ENCODE assay signal across 25 cellular contexts in genomic region chr19:12751635-12752034, GRCh38. TPM values are rescaled to one million over a fixed set of nuclear protein-coding genes. Genes with fewer than 3 reads are reported as not detected.
A peak's percentile ranks its signal among the peaks of the same experiment; 100 is the strongest.
DNase-seq lines count a peak whose midpoint lies in the region; TF ChIP-seq lines count a peak whose summit lies in the region.
"Had no signal": no experiment of that assay in that cellular context is flagged by ENCODE, and none has a peak within 500 bp of the region (broad histone marks: within the 10 kb centered on the region; RNA-seq: fewer than 3 reads in every experiment).

BEST2 (plus strand) TSS chr19:12751791; CDS start chr19:12752593, 802 bp downstream.

- H3K4me2 ChIP-seq in mammary epithelial cell (ENCODE audit: insufficient read depth, low read depth, low read length), result peak within 1 kb of the TSS; percentile 57
- H3K4me2 ChIP-seq: neural progenitor cell had no signal

- H2AFZ ChIP-seq in mammary epithelial cell (ENCODE audit: low read depth, low read length), result peak within 1 kb of the TSS; percentile 31
- H2AFZ ChIP-seq: neural progenitor cell had no signal

- H3K27me3 ChIP-seq in HUES64 (ENCODE audit: insufficient read depth, low read length), result peaks cover 26% of the 10 kb centered on the region
- H3K27me3 ChIP-seq in mammary epithelial cell (ENCODE audit: insufficient read depth, low read length), result no peaks in the 10 kb centered on the region
- H3K27me3 ChIP-seq in transverse colon, result peaks cover 19% of the 10 kb centered on the region
- H3K27me3 ChIP-seq: testis had no signal

- in situ Hi-C loops in mammary epithelial cell (cut with MboI; ENCODE audit: low sequenced_read_pairs in 2 of 2), result no loop called here
- in situ Hi-C loops in transverse colon (cut with MboI; ENCODE audit: low pct_ligation_motif_present in 1 of 4, low pct_unique_long_range_greater_than_20kb in 1 of 4, low sequenced_read_pairs in 3 of 4), result loop anchor here in 1 of 4 donors (10.0 kb wide), 1 partner anchor 93 kb away; no protein-coding TSS in a partner anchor

- no peaks in the 10 kb centered on the region for H3K4me1 ChIP-seq in HUES64 (ENCODE audit: insufficient read depth, low read length)
- H3K4me1 ChIP-seq in mammary epithelial cell (ENCODE audit: insufficient read depth, low read length), result peaks cover 17% of the 10 kb centered on the region
- peaks cover 0 to 5% (median 0%) of the 10 kb centered on the region in 4 donors for H3K4me1 ChIP-seq in transverse colon

- CTCF ChIA-PET in mammary epithelial cell (lab: Charles Lee; ENCODE audit: low non-redundant PET), result no interaction called here

- no peak for DNase-seq in mammary epithelial cell
- DNase-seq in iPS-NIHi7 (ENCODE audit: extremely low spot score), result peak; percentile 63
- DNase-seq in transverse colon, result peak; percentile 37
- DNase-seq in superior temporal gyrus (ENCODE audit: extremely low spot score), result no peak
- DNase-seq in NCI-H1436 treated with DMSO at 0.1 percent for 48 hours (lab: John Stamatoyannopoulos, UW), result no peak
- DNase-seq in COLO668 (lab: John Stamatoyannopoulos, UW; ENCODE audit: unreplicated experiment), result no peak
- DNase-seq: activated CD4-positive, alpha-beta T cell treated with anti-CD3 and anti-CD28 coated beads, Interleukin-2, amount 50 U/mL, for 48 hours; activated CD8-positive, alpha-beta memory T cell treated with anti-CD3 and anti-CD28 coated beads, Interleukin-2, amount 50 U/mL, for 48 hours; brain microvascular endothelial cell; DND-41; Karpas-422; left ventricle myocardium superior; NCI-H187 treated with DMSO at 0.1 percent for 48 hours; NCI-H69; stimulated activated CD4-positive, alpha-beta T cell treated with anti-CD3 and anti-CD28 coated beads, Interleukin-2, amount 100 ng/mL, for 24 hours; T-helper 9 cell; testis had no signal

- TF ChIP-seq EP300 in transverse colon (IDR thresholded peaks at IDR 0.05; ENCODE audit: low read depth), result no peak

- TF ChIP-seq POLR2A in transverse colon (IDR thresholded peaks at IDR 0.05), result peak; percentile 34

- intact Hi-C loops in mammary epithelial cell (cut with micrococcal nuclease), result no loop called here
- intact Hi-C loops in transverse colon (cut with DNase I; ENCODE audit: low total_unique reads), result no loop called here

- TF ChIP-seq CTCF in mammary epithelial cell (conservative IDR thresholded peaks at IDR 0.05 in 1 of 2, IDR thresholded peaks at IDR 0.05 in 1 of 2; ENCODE audit: extremely low read depth in 1 of 2, insufficient read depth in 1 of 2, low read depth in 1 of 2, low read length in 2 of 2), result no peak
- TF ChIP-seq CTCF in transverse colon (IDR thresholded peaks at IDR 0.05), result no peak

- BruUV-seq in mammary epithelial cell (replicated peaks; lab: Mats Ljungman, UMichigan), result no TSS peak

- H3K9me3 ChIP-seq in HUES64 (ENCODE audit: insufficient read depth, low read depth, low read length) (no peaks in the 10 kb centered on the region), mammary epithelial cell (replicated peaks; ENCODE audit: insufficient read depth, low read length) (no peaks in the 10 kb centered on the region), transverse colon (no peaks in the 10 kb centered on the region)
- H3K9me3 ChIP-seq: prostate gland, testis had no signal

- H3K27ac ChIP-seq in HUES64 (ENCODE audit: low read depth, low read length), result no peak within 1 kb of the TSS
- no peak within 1 kb of the TSS for H3K27ac ChIP-seq in mammary epithelial cell (ENCODE audit: insufficient read depth, low read depth, low read length)
- H3K27ac ChIP-seq in transverse colon, result peak within 1 kb of the TSS; percentile 38 to 60 (median 46)
- H3K27ac ChIP-seq: brain microvascular endothelial cell, coronary artery, neural progenitor cell, prostate gland, testis had no signal

- 7% methylated on average over 11 of the region's 14 CpGs for WGBS in HUES64
- 43% methylated on average over 6 of the region's 14 CpGs for WGBS in mammary epithelial cell (ENCODE audit: low coverage, missing lambda C conversion rate)
- 26 to 36% methylated on average over 6 to 14 of the region's 14 CpGs for WGBS in transverse colon (ENCODE audit: low coverage in 1 of 2), 2 donors

- H4K20me1 ChIP-seq in mammary epithelial cell (ENCODE audit: insufficient read depth, low read length), result no peaks in the 10 kb centered on the region

- H3K79me2 ChIP-seq in mammary epithelial cell (ENCODE audit: insufficient read depth, low read length), result no peaks in the 10 kb centered on the region

- dilution Hi-C loops in mammary epithelial cell (cut with HindIII; ENCODE audit: low sequenced_read_pairs), result no loop called here

- H3K4me3 ChIP-seq in HUES64 (ENCODE audit: low read length), result peak within 1 kb of the TSS; percentile 43
- H3K4me3 ChIP-seq in mammary epithelial cell (replicated peaks in 1 of 3; ENCODE audit: insufficient read depth in 1 of 3, low read depth in 2 of 3, low read length in 3 of 3), result no peak within 1 kb of the TSS
- H3K4me3 ChIP-seq in transverse colon, result peak within 1 kb of the TSS in 3 of 4 donors; percentile 8 to 37 (median 18)
- H3K4me3 ChIP-seq: coronary artery, neural progenitor cell, prostate gland, testis had no signal

- H3K9ac ChIP-seq in HUES64 (ENCODE audit: low read depth, low read length) (no peak within 1 kb of the TSS; the same call in 1 of the 2 replicates), mammary epithelial cell (ENCODE audit: insufficient read depth, low read length) (no peak within 1 kb of the TSS)
- H3K9ac ChIP-seq: neural progenitor cell had no signal

- H3K36me3 ChIP-seq in HUES64 (ENCODE audit: insufficient read depth, low read length) (peaks cover 15% of the 10 kb centered on the region), mammary epithelial cell (ENCODE audit: insufficient read depth, low read length) (peaks cover 4% of the 10 kb centered on the region), transverse colon (peaks cover 0 to 13% (median 7%) of the 10 kb centered on the region in 4 donors)
- H3K36me3 ChIP-seq: neural progenitor cell had no signal

RNA-seq across cellular contexts. Expression of gene BEST2, which starts in this region (rescaled TPM):
- 0.55 TPM for polyA plus RNA-seq in HUES64 (2013, experiment 1 of 2)
- polyA plus RNA-seq in HUES64 (2013, experiment 2 of 2), result 1.1 TPM
- total RNA-seq in mammary epithelial cell (under 1 TPM in 1 of 2 donors, not detected in 1; 0.50 TPM), transverse colon (100 to 1,000 TPM; 121 to 325 (median 141) TPM)
- 0.12 TPM for polyA plus RNA-seq in mammary epithelial cell
- 1.5 TPM for polyA minus RNA-seq in mammary epithelial cell
- total RNA-seq: activated T-helper 2 cell treated with anti-CD3 and anti-CD28 coated beads, Interferon-gamma antibody, Interleukin-2, Interleukin-4, amounts not matched to agents 10 μg/mL and 5 μg/mL and 100 μg/mL, durations not matched to agents 14 hours and 24 hours and 36 hours; glomerular endothelial cell; left ventricle myocardium superior; mucosa of gallbladder; skeletal muscle tissue had no signal

Comparison
In these comparisons a context has a peak if more than half of its experiments do, and no peak if none do; other contexts are left out.
1. RNA of gene BEST2 (total RNA-seq): 121 to 325 TPM in transverse colon; 0.50 TPM in mammary epithelial cell; every median in the first group is over 10 times any median in the second.
2. H3K27ac ChIP-seq: peak in transverse colon (4 of 4); none in HUES64 (single experiment) and mammary epithelial cell (single experiment).
3. H3K4me3 ChIP-seq: peak in HUES64 (single experiment) and transverse colon (3 of 4); none in mammary epithelial cell (0 of 3).
4. DNase-seq: peak in iPS-NIHi7 (single experiment) and transverse colon (single experiment); none in mammary epithelial cell (single experiment), superior temporal gyrus (single experiment), NCI-H1436 treated with DMSO at 0.1 percent for 48 hours (single experiment) and COLO668 (single experiment).